1 cellular context compared by ENCODE assay signal in the genomic region with DNA sequence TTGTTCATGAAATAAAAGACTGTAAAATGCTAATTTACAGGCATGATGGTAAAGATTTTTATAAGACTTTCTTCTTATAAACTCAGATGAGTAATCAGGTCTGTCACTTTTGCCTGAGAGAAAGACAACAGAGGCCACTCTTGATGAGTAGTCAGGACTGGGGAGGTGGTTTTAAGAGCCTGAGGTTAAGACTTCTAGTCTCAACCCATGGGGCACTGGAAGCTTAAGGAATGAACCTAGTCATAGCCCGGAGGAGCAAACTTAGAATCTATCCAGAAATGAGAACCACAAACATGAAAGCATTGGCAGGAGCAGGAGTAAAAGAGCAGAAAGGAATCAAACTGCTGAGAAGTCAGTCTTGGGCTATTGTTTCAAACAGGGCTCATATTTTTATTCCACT.
TF ChIP-seq lines count a peak whose summit lies in the region.

No MANE protein-coding gene starts in this region.

TF ChIP-seq in GM23338, 12 proteins besides CTCF, POLR2A, EP300 and RAD21 (continued from another document):
- TF ChIP-seq, protein P1, sequence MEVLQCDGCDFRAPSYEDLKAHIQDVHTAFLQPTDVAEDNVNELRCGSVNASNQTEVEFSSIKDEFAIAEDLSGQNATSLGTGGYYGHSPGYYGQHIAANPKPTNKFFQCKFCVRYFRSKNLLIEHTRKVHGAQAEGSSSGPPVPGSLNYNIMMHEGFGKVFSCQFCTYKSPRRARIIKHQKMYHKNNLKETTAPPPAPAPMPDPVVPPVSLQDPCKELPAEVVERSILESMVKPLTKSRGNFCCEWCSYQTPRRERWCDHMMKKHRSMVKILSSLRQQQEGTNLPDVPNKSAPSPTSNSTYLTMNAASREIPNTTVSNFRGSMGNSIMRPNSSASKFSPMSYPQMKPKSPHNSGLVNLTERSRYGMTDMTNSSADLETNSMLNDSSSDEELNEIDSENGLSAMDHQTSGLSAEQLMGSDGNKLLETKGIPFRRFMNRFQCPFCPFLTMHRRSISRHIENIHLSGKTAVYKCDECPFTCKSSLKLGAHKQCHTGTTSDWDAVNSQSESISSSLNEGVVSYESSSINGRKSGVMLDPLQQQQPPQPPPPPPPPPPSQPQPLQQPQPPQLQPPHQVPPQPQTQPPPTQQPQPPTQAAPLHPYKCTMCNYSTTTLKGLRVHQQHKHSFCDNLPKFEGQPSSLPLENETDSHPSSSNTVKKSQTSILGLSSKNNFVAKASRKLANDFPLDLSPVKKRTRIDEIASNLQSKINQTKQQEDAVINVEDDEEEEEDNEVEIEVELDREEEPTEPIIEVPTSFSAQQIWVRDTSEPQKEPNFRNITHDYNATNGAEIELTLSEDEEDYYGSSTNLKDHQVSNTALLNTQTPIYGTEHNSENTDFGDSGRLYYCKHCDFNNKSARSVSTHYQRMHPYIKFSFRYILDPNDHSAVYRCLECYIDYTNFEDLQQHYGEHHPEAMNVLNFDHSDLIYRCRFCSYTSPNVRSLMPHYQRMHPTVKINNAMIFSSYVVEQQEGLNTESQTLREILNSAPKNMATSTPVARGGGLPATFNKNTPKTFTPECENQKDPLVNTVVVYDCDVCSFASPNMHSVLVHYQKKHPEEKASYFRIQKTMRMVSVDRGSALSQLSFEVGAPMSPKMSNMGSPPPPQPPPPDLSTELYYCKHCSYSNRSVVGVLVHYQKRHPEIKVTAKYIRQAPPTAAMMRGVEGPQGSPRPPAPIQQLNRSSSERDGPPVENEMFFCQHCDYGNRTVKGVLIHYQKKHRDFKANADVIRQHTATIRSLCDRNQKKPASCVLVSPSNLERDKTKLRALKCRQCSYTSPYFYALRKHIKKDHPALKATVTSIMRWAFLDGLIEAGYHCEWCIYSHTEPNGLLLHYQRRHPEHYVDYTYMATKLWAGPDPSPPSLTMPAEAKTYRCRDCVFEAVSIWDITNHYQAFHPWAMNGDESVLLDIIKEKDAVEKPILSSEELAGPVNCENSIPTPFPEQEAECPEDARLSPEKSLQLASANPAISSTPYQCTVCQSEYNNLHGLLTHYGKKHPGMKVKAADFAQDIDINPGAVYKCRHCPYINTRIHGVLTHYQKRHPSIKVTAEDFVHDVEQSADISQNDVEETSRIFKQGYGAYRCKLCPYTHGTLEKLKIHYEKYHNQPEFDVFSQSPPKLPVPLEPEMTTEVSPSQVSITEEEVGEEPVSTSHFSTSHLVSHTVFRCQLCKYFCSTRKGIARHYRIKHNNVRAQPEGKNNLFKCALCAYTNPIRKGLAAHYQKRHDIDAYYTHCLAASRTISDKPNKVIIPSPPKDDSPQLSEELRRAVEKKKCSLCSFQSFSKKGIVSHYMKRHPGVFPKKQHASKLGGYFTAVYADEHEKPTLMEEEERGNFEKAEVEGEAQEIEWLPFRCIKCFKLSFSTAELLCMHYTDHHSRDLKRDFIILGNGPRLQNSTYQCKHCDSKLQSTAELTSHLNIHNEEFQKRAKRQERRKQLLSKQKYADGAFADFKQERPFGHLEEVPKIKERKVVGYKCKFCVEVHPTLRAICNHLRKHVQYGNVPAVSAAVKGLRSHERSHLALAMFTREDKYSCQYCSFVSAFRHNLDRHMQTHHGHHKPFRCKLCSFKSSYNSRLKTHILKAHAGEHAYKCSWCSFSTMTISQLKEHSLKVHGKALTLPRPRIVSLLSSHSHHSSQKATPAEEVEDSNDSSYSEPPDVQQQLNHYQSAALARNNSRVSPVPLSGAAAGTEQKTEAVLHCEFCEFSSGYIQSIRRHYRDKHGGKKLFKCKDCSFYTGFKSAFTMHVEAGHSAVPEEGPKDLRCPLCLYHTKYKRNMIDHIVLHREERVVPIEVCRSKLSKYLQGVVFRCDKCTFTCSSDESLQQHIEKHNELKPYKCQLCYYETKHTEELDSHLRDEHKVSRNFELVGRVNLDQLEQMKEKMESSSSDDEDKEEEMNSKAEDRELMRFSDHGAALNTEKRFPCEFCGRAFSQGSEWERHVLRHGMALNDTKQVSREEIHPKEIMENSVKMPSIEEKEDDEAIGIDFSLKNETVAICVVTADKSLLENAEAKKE (CRISPR knock-in tag; IDR thresholded peaks at IDR 0.05): no peak
- no peak for TF ChIP-seq STAT1 (IDR thresholded peaks at IDR 0.05; ENCODE audit: unreplicated experiment)
- TF ChIP-seq ZNF114 (CRISPR knock-in tag; IDR thresholded peaks at IDR 0.05): no peak
- no peak for TF ChIP-seq ZNF331 (CRISPR knock-in tag; IDR thresholded peaks at IDR 0.05; ENCODE audit: low read depth)
- no peak for TF ChIP-seq NANOG (IDR thresholded peaks at IDR 0.05; ENCODE audit: borderline replicate concordance)
- TF ChIP-seq CREB1 (CRISPR knock-in tag; IDR thresholded peaks at IDR 0.05; ENCODE audit: low read depth): no peak
- no peak for TF ChIP-seq JUNB (IDR thresholded peaks at IDR 0.05; ENCODE audit: unreplicated experiment)
- TF ChIP-seq, protein P2, sequence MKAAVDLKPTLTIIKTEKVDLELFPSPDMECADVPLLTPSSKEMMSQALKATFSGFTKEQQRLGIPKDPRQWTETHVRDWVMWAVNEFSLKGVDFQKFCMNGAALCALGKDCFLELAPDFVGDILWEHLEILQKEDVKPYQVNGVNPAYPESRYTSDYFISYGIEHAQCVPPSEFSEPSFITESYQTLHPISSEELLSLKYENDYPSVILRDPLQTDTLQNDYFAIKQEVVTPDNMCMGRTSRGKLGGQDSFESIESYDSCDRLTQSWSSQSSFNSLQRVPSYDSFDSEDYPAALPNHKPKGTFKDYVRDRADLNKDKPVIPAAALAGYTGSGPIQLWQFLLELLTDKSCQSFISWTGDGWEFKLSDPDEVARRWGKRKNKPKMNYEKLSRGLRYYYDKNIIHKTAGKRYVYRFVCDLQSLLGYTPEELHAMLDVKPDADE (IDR thresholded peaks at IDR 0.05): no peak
- TF ChIP-seq EZH2phosphoT487 (IDR thresholded peaks at IDR 0.05; ENCODE audit: unreplicated experiment): no peak
- TF ChIP-seq POLR2AphosphoS5 (IDR thresholded peaks at IDR 0.05; ENCODE audit: low read depth): no peak
TF ChIP-seq in GM23338: peak in this region for 0.
